In the genomic region with DNA sequence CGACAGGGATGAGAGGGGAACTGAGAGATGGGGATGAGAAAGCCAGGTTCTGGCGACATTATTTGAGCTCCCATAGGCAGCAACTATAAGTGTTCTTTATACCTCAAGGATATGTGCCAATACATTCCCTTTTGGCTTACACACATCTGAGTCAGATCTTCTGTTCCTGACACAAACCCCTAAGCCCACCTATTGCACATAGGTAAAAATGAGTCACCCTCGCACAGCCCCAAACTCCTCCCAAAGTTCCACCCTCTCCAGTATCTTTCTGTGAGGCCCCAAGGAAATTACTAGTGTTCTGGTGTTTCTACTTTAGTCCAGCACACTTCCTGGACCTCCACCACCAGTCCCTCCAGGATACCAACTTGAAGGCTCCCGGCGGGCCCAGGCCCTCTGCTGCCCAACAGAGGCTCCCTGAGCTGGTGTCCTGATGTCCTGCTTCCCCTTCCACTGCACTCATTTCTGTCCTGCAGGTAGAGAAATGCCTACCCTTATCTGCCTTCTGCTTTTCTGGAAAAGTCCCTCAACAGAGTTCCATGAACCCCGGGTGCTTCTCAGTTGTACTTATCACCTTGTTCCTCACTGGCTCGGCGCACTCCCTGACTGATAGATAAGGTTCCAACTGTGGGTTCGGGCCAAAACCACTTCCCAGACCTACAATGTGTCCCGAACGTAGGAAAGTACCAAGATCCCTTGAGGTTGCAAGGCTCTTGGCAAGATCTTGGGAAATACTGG, we compare ENCODE assay signal across 25 cellular contexts.
"Had no signal": no experiment of that assay in that cellular context is flagged by ENCODE, and none has a peak within 500 bp of the region (broad histone marks: within the 10 kb centered on the region; RNA-seq: fewer than 3 reads in every experiment).

No MANE protein-coding gene starts in this region.

- DNase-seq: activated CD4-positive, alpha-beta T cell treated with anti-CD3 and anti-CD28 coated beads, Interleukin-2, amount 50 U/mL, for 4 hours; activated CD8-positive, alpha-beta memory T cell treated with anti-CD3 and anti-CD28 coated beads for 24 hours; activated CD8-positive, alpha-beta memory T cell treated with anti-CD3 and anti-CD28 coated beads, Interleukin-2, amount 50 U/mL, for 4 hours; activated naive CD4-positive, alpha-beta T cell treated with Interleukin-2 at 50 U/mL for 16 hours; activated naive CD8-positive, alpha-beta T cell treated with anti-CD3 and anti-CD28 coated beads, Interleukin-2, amount 10 ng/mL, durations not matched to agents 7 days and 5 days; activated T-cell treated with anti-CD3 and anti-CD28 coated beads, Interleukin-2, amount 50 U/mL, for 4 hours; body of pancreas; caudate nucleus; effector memory CD8-positive, alpha-beta T cell; foreskin melanocyte; immature natural killer cell; left ventricle myocardium superior; pancreas; psoas muscle; spleen; stimulated activated CD4-positive, alpha-beta T cell treated with anti-CD3 and anti-CD28 coated beads, Interleukin-4, amount 100 ng/mL, for 24 hours; stimulated activated naive CD4-positive, alpha-beta T cell treated with Interleukin-2 at 50 U/mL for 16 hours; substantia nigra; T-cell; thyroid gland; upper lobe of right lung had no signal

- H3K4me1 ChIP-seq: body of pancreas, pancreas, psoas muscle, right atrium auricular region, spleen, thyroid gland, upper lobe of right lung had no signal

- H3K79me2 ChIP-seq: hepatocyte had no signal

- H3K27ac ChIP-seq: body of pancreas, hepatocyte, pancreas, psoas muscle, right atrium auricular region, spleen, thyroid gland, upper lobe of right lung had no signal

- H3K27me3 ChIP-seq: body of pancreas, hepatocyte, pancreas, right atrium auricular region, spleen, thyroid gland, upper lobe of right lung had no signal

- H3K4me3 ChIP-seq: body of pancreas, hepatocyte, pancreas, psoas muscle, right atrium auricular region, spleen, thyroid gland, upper lobe of right lung had no signal

- H2AFZ ChIP-seq: hepatocyte had no signal

- H3K4me2 ChIP-seq: hepatocyte had no signal

- H3K9me3 ChIP-seq: body of pancreas, pancreas, psoas muscle, right atrium auricular region, spleen, thyroid gland, upper lobe of right lung had no signal

- H3K36me3 ChIP-seq: pancreas, right atrium auricular region, spleen, thyroid gland, upper lobe of right lung had no signal

- ATAC-seq: activated T-cell treated with anti-CD3 and anti-CD28 coated beads, Interleukin-2, amount 50 U/mL, for 4 hours; body of pancreas; effector memory CD8-positive, alpha-beta T cell; left ventricle myocardium superior; natural killer cell treated with Interleukin-12 subunit alpha and Interleukin-12 subunit beta and Interleukin-15 and Interleukin-18, amount 100 ng/mL, for 72 hours; pancreas; psoas muscle; T-cell; upper lobe of right lung had no signal

- FAIRE-seq: pancreas, TTC549 had no signal
